In genomic region chr14:35161231-35161630, GRCh38 we compare ENCODE assay signal across 13 cellular contexts. TPM values are rescaled to one million over a fixed set of nuclear protein-coding genes. Genes with fewer than 3 reads are reported as not detected.
A peak's percentile ranks its signal among the peaks of the same experiment; 100 is the strongest.
DNase-seq lines count a peak whose midpoint lies in the region; ATAC-seq, FAIRE-seq and TF ChIP-seq lines count a peak whose summit lies in the region.
"Had no signal": no experiment of that assay in that cellular context is flagged by ENCODE, and none has a peak within 500 bp of the region (broad histone marks: within the 10 kb centered on the region; RNA-seq: fewer than 3 reads in every experiment).

No MANE protein-coding gene starts in this region.

- H3K4me3 Mint-ChIP-seq in CD4-positive, alpha-beta T cell: no peak overlapping the region
- no peak overlapping the region for H3K4me3 Mint-ChIP-seq in activated T-helper 2 cell treated with anti-CD3 and anti-CD28 coated beads, Interferon-gamma antibody, Interleukin-2, Interleukin-4, amounts not matched to agents 10 μg/mL and 5 μg/mL and 100 μg/mL, durations not matched to agents 14 hours and 24 hours and 36 hours (ENCODE audit: low read depth)
- H3K4me3 Mint-ChIP-seq: dendritic cell treated with granulocyte-macrophage colony-stimulating factor and Interleukin-4, amounts not matched to agents 40 ng/mL and 50 ng/mL, for 4 days had no signal

- H3K4me2 ChIP-seq in keratinocyte (ENCODE audit: control insufficient read depth, extremely low read depth, insufficient read depth, low read depth, low read length): no peak overlapping the region

- no peak overlapping the region for H2AFZ ChIP-seq in keratinocyte (ENCODE audit: control insufficient read depth, low read length)

- H3K4me3 ChIP-seq in keratinocyte (ENCODE audit: control insufficient read depth in 2 of 3, extremely low read depth in 1 of 3, insufficient read depth in 2 of 3, low read depth in 1 of 3, low read length in 3 of 3): no peak overlapping the region
- H3K4me3 ChIP-seq: thyroid gland had no signal

- no peaks in the 10 kb centered on the region for H4K20me1 ChIP-seq in keratinocyte (ENCODE audit: control insufficient read depth, extremely low read depth, insufficient read depth, low read length)

- ATAC-seq in CD4-positive, alpha-beta T cell (ENCODE audit: poor library complexity): peak; percentile 34

- H3K27ac ChIP-seq in CD4-positive, alpha-beta T cell (ENCODE audit: low read depth, low read length): no peak overlapping the region
- H3K27ac ChIP-seq in keratinocyte (ENCODE audit: control insufficient read depth, insufficient read depth, low read length): peak overlapping the region; percentile 89
- H3K27ac ChIP-seq: HL-60, thyroid gland had no signal

- CTCF ChIA-PET in CD4-positive, alpha-beta T cell (lab: Charles Lee): no interaction called here

- dilution Hi-C loops in keratinocyte (cut with MboI; ENCODE audit: extremely low pct_ligation_motif_present, low sequenced_read_pairs): no loop called here

- peaks cover 3 to 8% of the 10 kb centered on the region in 2 experiments for H3K36me3 ChIP-seq in keratinocyte (ENCODE audit: control insufficient read depth in 2 of 2, extremely low read depth in 1 of 2, insufficient read depth in 2 of 2, low read length in 2 of 2)
- H3K36me3 ChIP-seq: thyroid gland had no signal

- DNase-seq in CD4-positive, alpha-beta T cell: no peak
- no peak for DNase-seq in GM19239 (ENCODE audit: insufficient read length, low spot score)
- no peak for DNase-seq in activated T-helper 2 cell treated with anti-CD3 and anti-CD28 coated beads, Interferon-gamma antibody, Interleukin-2, Interleukin-4, amounts not matched to agents 10 μg/mL and 5 μg/mL and 100 μg/mL, durations not matched to agents 14 hours and 24 hours and 36 hours (ENCODE audit: low spot score)
- DNase-seq in keratinocyte (ENCODE audit: low read depth, low spot score): no peak
- DNase-seq in posterior vena cava (ENCODE audit: low spot score): no peak
- no peak for DNase-seq in activated effector memory CD4-positive, alpha-beta T cell treated with Interleukin-2 at 50 U/mL for 16 hours
- no peak for DNase-seq in cerebellum (ENCODE audit: low spot score)
- no peak for DNase-seq in H4 (ENCODE audit: low spot score)
- DNase-seq: NCI-H748 treated with DMSO at 0.1 percent for 48 hours, thyroid gland had no signal

- FAIRE-seq in GM19239 (lab: Jason Lieb, UNC) (peak; percentile 70), keratinocyte (lab: Jason Lieb, UNC) (no peak)

- no peak overlapping the region for H3K27ac Mint-ChIP-seq in CD4-positive, alpha-beta T cell
- peak overlapping the region; percentile 54 for H3K27ac Mint-ChIP-seq in activated T-helper 2 cell treated with anti-CD3 and anti-CD28 coated beads, Interferon-gamma antibody, Interleukin-2, Interleukin-4, amounts not matched to agents 10 μg/mL and 5 μg/mL and 100 μg/mL, durations not matched to agents 14 hours and 24 hours and 36 hours
- H3K27ac Mint-ChIP-seq: dendritic cell treated with granulocyte-macrophage colony-stimulating factor and Interleukin-4, amounts not matched to agents 40 ng/mL and 50 ng/mL, for 4 days; progenitor cell of endocrine pancreas had no signal

- peaks cover 29% of the 10 kb centered on the region for H3K4me1 ChIP-seq in keratinocyte (ENCODE audit: control insufficient read depth, extremely low read depth, insufficient read depth, low read length)

- H3K9me1 ChIP-seq in keratinocyte (ENCODE audit: control insufficient read depth, extremely low read depth, insufficient read depth, low read length): no peaks in the 10 kb centered on the region

- H3K9me3 Mint-ChIP-seq in CD4-positive, alpha-beta T cell: no peaks in the 10 kb centered on the region
- H3K9me3 Mint-ChIP-seq in activated T-helper 2 cell treated with anti-CD3 and anti-CD28 coated beads, Interferon-gamma antibody, Interleukin-2, Interleukin-4, amounts not matched to agents 10 μg/mL and 5 μg/mL and 100 μg/mL, durations not matched to agents 14 hours and 24 hours and 36 hours: no peaks in the 10 kb centered on the region
- H3K9me3 Mint-ChIP-seq: dendritic cell treated with granulocyte-macrophage colony-stimulating factor and Interleukin-4, amounts not matched to agents 40 ng/mL and 50 ng/mL, for 4 days had no signal

- H3K4me1 Mint-ChIP-seq in CD4-positive, alpha-beta T cell (ENCODE audit: low read depth): peaks cover 40% of the 10 kb centered on the region
- H3K4me1 Mint-ChIP-seq in activated T-helper 2 cell treated with anti-CD3 and anti-CD28 coated beads, Interferon-gamma antibody, Interleukin-2, Interleukin-4, amounts not matched to agents 10 μg/mL and 5 μg/mL and 100 μg/mL, durations not matched to agents 14 hours and 24 hours and 36 hours (ENCODE audit: low read depth): peaks cover 38% of the 10 kb centered on the region

- no peak for TF ChIP-seq CTCF in CD4-positive, alpha-beta T cell (IDR thresholded peaks at IDR 0.05)
- no peak for TF ChIP-seq CTCF in keratinocyte (optimal IDR thresholded peaks at IDR 0.05 in 1 of 3, IDR thresholded peaks at IDR 0.05 in 1 of 3, conservative IDR thresholded peaks at IDR 0.05 in 1 of 3; ENCODE audit: extremely low read depth in 1 of 3, insufficient read depth in 2 of 3, low read length in 3 of 3)

- POLR2A ChIA-PET in CD4-positive, alpha-beta T cell (lab: Charles Lee): interaction anchor here (1.3 kb wide), 1 partner anchor 125 kb away, joined by 4 read pairs; no protein-coding TSS in a partner anchor

- intact Hi-C loops in CD4-positive, alpha-beta T cell (cut with DNase I, micrococcal nuclease): loop anchor here in 1 of 2 experiments (5.0 kb wide), 1 partner anchor 41 kb away; no protein-coding TSS in a partner anchor
- intact Hi-C loops in activated T-helper 2 cell treated with anti-CD3 and anti-CD28 coated beads, Interferon-gamma antibody, Interleukin-2, Interleukin-4, amounts not matched to agents 10 μg/mL and 5 μg/mL and 100 μg/mL, durations not matched to agents 14 hours and 24 hours and 36 hours (cut with micrococcal nuclease): loop anchor here (5.0 kb wide), 2 partner anchors 41 to 131 kb away; partner anchors contain the start of gene PSMA6
- intact Hi-C loops in posterior vena cava (cut with DNase I): no loop called here

- H3K36me3 Mint-ChIP-seq in CD4-positive, alpha-beta T cell (ENCODE audit: low read depth): peaks cover 63% of the 10 kb centered on the region
- peaks cover 34% of the 10 kb centered on the region for H3K36me3 Mint-ChIP-seq in activated T-helper 2 cell treated with anti-CD3 and anti-CD28 coated beads, Interferon-gamma antibody, Interleukin-2, Interleukin-4, amounts not matched to agents 10 μg/mL and 5 μg/mL and 100 μg/mL, durations not matched to agents 14 hours and 24 hours and 36 hours (ENCODE audit: low read depth)

- H3K9me3 ChIP-seq in CD4-positive, alpha-beta T cell (ENCODE audit: control insufficient read depth, low read length): no peaks in the 10 kb centered on the region
- no peaks in the 10 kb centered on the region for H3K9me3 ChIP-seq in keratinocyte (ENCODE audit: control insufficient read depth, low read depth, low read length)
- H3K9me3 ChIP-seq: thyroid gland had no signal

- peak overlapping the region; percentile 63 for H3K9ac ChIP-seq in keratinocyte (ENCODE audit: control insufficient read depth, extremely low read depth, insufficient read depth, low read length)

- H3K27me3 Mint-ChIP-seq in CD4-positive, alpha-beta T cell: no peaks in the 10 kb centered on the region
- H3K27me3 Mint-ChIP-seq in activated T-helper 2 cell treated with anti-CD3 and anti-CD28 coated beads, Interferon-gamma antibody, Interleukin-2, Interleukin-4, amounts not matched to agents 10 μg/mL and 5 μg/mL and 100 μg/mL, durations not matched to agents 14 hours and 24 hours and 36 hours (ENCODE audit: low read depth): no peaks in the 10 kb centered on the region
- H3K27me3 Mint-ChIP-seq: dendritic cell treated with granulocyte-macrophage colony-stimulating factor and Interleukin-4, amounts not matched to agents 40 ng/mL and 50 ng/mL, for 4 days; progenitor cell of endocrine pancreas had no signal

- H3K79me2 ChIP-seq in keratinocyte (ENCODE audit: control insufficient read depth, insufficient read depth, low read length): peaks cover 5% of the 10 kb centered on the region

- H3K27me3 ChIP-seq in CD4-positive, alpha-beta T cell (ENCODE audit: control insufficient read depth, insufficient read depth, low read length): no peaks in the 10 kb centered on the region
- no peaks in the 10 kb centered on the region for H3K27me3 ChIP-seq in keratinocyte (ENCODE audit: control insufficient read depth, extremely low read depth, insufficient read depth, low read length)
- H3K27me3 ChIP-seq: thyroid gland had no signal

RNA-seq across cellular contexts. Expression of gene PRORP, which starts 38.9 kb away (rescaled TPM):
- total RNA-seq in CD4-positive, alpha-beta T cell: 10 to 100 TPM; 27.0 to 32.0 TPM
- total RNA-seq in activated T-helper 2 cell treated with anti-CD3 and anti-CD28 coated beads, Interferon-gamma antibody, Interleukin-2, Interleukin-4, amounts not matched to agents 10 μg/mL and 5 μg/mL and 100 μg/mL, durations not matched to agents 14 hours and 24 hours and 36 hours: 37.0 and 41.3 TPM in 2 replicates
- 46.6 to 51.9 TPM (median 48.2 TPM) in 3 replicates for polyA plus RNA-seq in keratinocyte
- polyA plus RNA-seq in keratinocyte (2011; ENCODE audit: low read depth): 6.8 TPM
- polyA plus RNA-seq in keratinocyte (2011; cell fraction: cytosol; rRNA removed): 36.4 and 51.2 TPM in 2 replicates
- 77.0 and 79.3 TPM in 2 replicates for polyA plus RNA-seq in keratinocyte (2011; cell fraction: nucleus; rRNA removed)
- polyA plus RNA-seq in keratinocyte (2012; ENCODE audit: low replicate concordance): 24.3 and 35.2 TPM in 2 replicates
- polyA minus RNA-seq in keratinocyte: 38.7 to 76.9 TPM (median 57.4 TPM) in 3 replicates
- polyA minus RNA-seq in keratinocyte (2011; cell fraction: cytosol; rRNA and poly(A)+ RNA removed): 18.6 TPM
- 34.6 and 62.8 TPM in 2 replicates for polyA minus RNA-seq in keratinocyte (2011; cell fraction: nucleus; rRNA and poly(A)+ RNA removed)
- total RNA-seq in posterior vena cava (10 to 100 TPM; 19.1 to 21.7 TPM), cerebellum (22.3 TPM)
- total RNA-seq in H4 (2014; rRNA removed; shearing (Covaris generic)): 26.4 and 31.5 TPM in 2 replicates

RNA-seq across cellular contexts. Expression of gene PPP2R3C, which starts 39.4 kb away (rescaled TPM):
- total RNA-seq in CD4-positive, alpha-beta T cell: 10 to 100 TPM; 34.9 to 37.6 TPM
- total RNA-seq in activated T-helper 2 cell treated with anti-CD3 and anti-CD28 coated beads, Interferon-gamma antibody, Interleukin-2, Interleukin-4, amounts not matched to agents 10 μg/mL and 5 μg/mL and 100 μg/mL, durations not matched to agents 14 hours and 24 hours and 36 hours: 48.1 and 49.7 TPM in 2 replicates
- 4.2 to 9.8 TPM (median 7.7 TPM) in 3 replicates for polyA plus RNA-seq in keratinocyte
- 11.2 TPM for polyA plus RNA-seq in keratinocyte (2011; ENCODE audit: low read depth)
- polyA plus RNA-seq in keratinocyte (2011; cell fraction: cytosol; rRNA removed): 4.0 and 8.7 TPM in 2 replicates
- polyA plus RNA-seq in keratinocyte (2011; cell fraction: nucleus; rRNA removed): 3.8 and 4.9 TPM in 2 replicates
- polyA plus RNA-seq in keratinocyte (2012; ENCODE audit: low replicate concordance): 9.1 and 11.9 TPM in 2 replicates
- 1.6 to 5.1 TPM (median 2.9 TPM) in 3 replicates for polyA minus RNA-seq in keratinocyte
- 3.6 TPM for polyA minus RNA-seq in keratinocyte (2011; cell fraction: cytosol; rRNA and poly(A)+ RNA removed)
- polyA minus RNA-seq in keratinocyte (2011; cell fraction: nucleus; rRNA and poly(A)+ RNA removed): 2.7 and 3.9 TPM in 2 replicates
- total RNA-seq in posterior vena cava: 10 to 100 TPM; 41.6 to 49.8 TPM
- 50.4 TPM for total RNA-seq in cerebellum
- total RNA-seq in H4 (2014; rRNA removed; shearing (Covaris generic)): 21.2 and 27.9 TPM in 2 replicates
